In genomic region chr2:159070235-159070634, GRCh38 we compare ENCODE assay signal across 27 cellular contexts.
DNase-seq lines count a peak whose midpoint lies in the region; ATAC-seq, FAIRE-seq and TF ChIP-seq lines count a peak whose summit lies in the region.
"Had no signal": no experiment of that assay in that cellular context is flagged by ENCODE, and none has a peak within 500 bp of the region (broad histone marks: within the 10 kb centered on the region; RNA-seq: fewer than 3 reads in every experiment).

No MANE protein-coding gene starts in this region.

- no peak for ATAC-seq in HG03159 (IDR thresholded peaks at IDR 0.05; ENCODE audit: unreplicated experiment)
- ATAC-seq: activated naive CD8-positive, alpha-beta T cell treated with anti-CD3 and anti-CD28 coated beads, Interleukin-2, amount 50 U/mL, for 24 hours; activated T-cell treated with anti-CD3 and anti-CD28 coated beads, Interleukin-2, amount 50 U/mL, for 4 hours; stimulated activated memory B cell treated with anti-CD40 and anti-IgM and Interleukin-4, amounts not matched to agents 10 μg/mL and 1 μg/mL and 100 μg/mL, for 72 hours had no signal

- H3K4me1 ChIP-seq in Caco-2, result peaks cover 20% of the 10 kb centered on the region
- H3K4me1 ChIP-seq in endothelial cell of umbilical vein (ENCODE audit: control insufficient read depth, extremely low read depth, insufficient read depth, low read length), result peaks cover 54% of the 10 kb centered on the region
- H3K4me1 ChIP-seq: BLaER1 treated with 17β-estradiol and CSF1 and Interleukin-3, amounts not matched to agents 10 nM and 100 nM had no signal

- DNase-seq in Caco-2 (no peak), HFFc6 (no peak), endothelial cell of umbilical vein (ENCODE audit: low read depth, low spot score) (no peak), nephron progenitor cell (no peak), CD1c-positive myeloid dendritic cell (ENCODE audit: extremely low spot score) (no peak)
- no peak for DNase-seq in activated CD4-positive, alpha-beta T cell treated with anti-CD3 and anti-CD28 coated beads, Interleukin-2, amount 10 ng/mL, durations not matched to agents 7 days and 5 days
- DNase-seq in stimulated activated CD4-positive, alpha-beta T cell treated with anti-CD3 and anti-CD28 coated beads, Interleukin-4, amount 100 ng/mL, for 24 hours, result no peak
- DNase-seq: activated CD4-positive, CD25-positive, alpha-beta regulatory T cell; activated gamma-delta T cell treated with Interleukin-2 at 50 U/mL for 16 hours; activated naive CD8-positive, alpha-beta T cell treated with anti-CD3 and anti-CD28 coated beads, Interleukin-2, amount 50 U/mL, for 24 hours; activated T-cell treated with anti-CD3 and anti-CD28 coated beads, Interleukin-2, amount 50 U/mL, for 4 hours; cerebellar nuclear complex; hypothalamus; NCI-H187; NCI-H2171 treated with DMSO at 0.1 percent for 48 hours; NCI-H510A treated with DMSO at 0.1 percent for 48 hours; posterior cingulate gyrus; stimulated activated CD4-positive, alpha-beta T cell treated with anti-CD3 and anti-CD28 coated beads, Interleukin-15, amount 100 ng/mL, for 24 hours; substantia nigra; T-helper 1 cell; upper lobe of right lung had no signal

- no peak overlapping the region for H3K9ac ChIP-seq in endothelial cell of umbilical vein (replicated peaks; ENCODE audit: extremely low read depth, insufficient read depth, low read length)
- H3K9ac ChIP-seq: BLaER1 treated with 17β-estradiol and CSF1 and Interleukin-3, amounts not matched to agents 10 nM and 100 nM; neural progenitor cell had no signal

- H3K27me3 Mint-ChIP-seq in Caco-2 (ENCODE audit: insufficient read depth, unreplicated experiment) (no peaks in the 10 kb centered on the region), HFFc6 (ENCODE audit: insufficient read depth) (no peaks in the 10 kb centered on the region), nephron progenitor cell (ENCODE audit: low read depth, poor library complexity) (no peaks in the 10 kb centered on the region)
- H3K27me3 Mint-ChIP-seq in activated CD4-positive, alpha-beta T cell treated with anti-CD3 and anti-CD28 coated beads, Interleukin-2, amount 10 ng/mL, durations not matched to agents 7 days and 5 days, result no peaks in the 10 kb centered on the region
- H3K27me3 Mint-ChIP-seq: activated naive CD8-positive, alpha-beta T cell treated with anti-CD3 and anti-CD28 coated beads, Interleukin-2, amount 50 U/mL, for 24 hours; memory B cell; stimulated activated memory B cell treated with anti-CD40 and anti-IgM and Interleukin-4, amounts not matched to agents 10 μg/mL and 1 μg/mL and 100 μg/mL, for 72 hours had no signal

- no peak for FAIRE-seq in endothelial cell of umbilical vein (lab: Jason Lieb, UNC)
- FAIRE-seq: endometrium had no signal

- intact Hi-C loops in Caco-2 (cut with micrococcal nuclease; ENCODE audit: unreplicated experiment), result no loop called here
- intact Hi-C loops in endothelial cell of umbilical vein (cut with micrococcal nuclease), result no loop called here

- dilution Hi-C loops in endothelial cell of umbilical vein (cut with MboI; ENCODE audit: extremely low pct_ligation_motif_present, low sequenced_read_pairs), result no loop called here

- BruUV-seq in Caco-2 (replicated peaks; lab: Mats Ljungman, UMichigan), result no TSS peak
- BruUV-seq in endothelial cell of umbilical vein (replicated peaks; lab: Mats Ljungman, UMichigan), result no TSS peak

- no peak for TF ChIP-seq POLR2A in endothelial cell of umbilical vein (IDR thresholded peaks at IDR 0.05; ENCODE audit: low read depth, low read length)

- H4K20me1 ChIP-seq in endothelial cell of umbilical vein (replicated peaks; ENCODE audit: control insufficient read depth, extremely low read depth, insufficient read depth, low read length), result no peaks in the 10 kb centered on the region
- H4K20me1 ChIP-seq: BLaER1 treated with 17β-estradiol and CSF1 and Interleukin-3, amounts not matched to agents 10 nM and 100 nM had no signal

- no peaks in the 10 kb centered on the region for H3K36me3 ChIP-seq in Caco-2 (ENCODE audit: control insufficient read depth, insufficient read depth, low read length)
- peaks cover 0 to 8% of the 10 kb centered on the region in 2 experiments for H3K36me3 ChIP-seq in endothelial cell of umbilical vein (ENCODE audit: control insufficient read depth in 2 of 2, extremely low read depth in 1 of 2, insufficient read depth in 2 of 2, low read length in 2 of 2)
- H3K36me3 ChIP-seq: BLaER1 treated with 17β-estradiol and CSF1 and Interleukin-3, amounts not matched to agents 10 nM and 100 nM; neural progenitor cell had no signal

- H3K27me3 ChIP-seq in Caco-2 (replicated peaks; ENCODE audit: control insufficient read depth, insufficient read depth, low read length), result no peaks in the 10 kb centered on the region
- no peaks in the 10 kb centered on the region for H3K27me3 ChIP-seq in endothelial cell of umbilical vein (ENCODE audit: control insufficient read depth in 2 of 2, insufficient read depth in 2 of 2, low read length in 2 of 2)
- H3K27me3 ChIP-seq: BLaER1 treated with 17β-estradiol and CSF1 and Interleukin-3, amounts not matched to agents 10 nM and 100 nM; upper lobe of right lung had no signal

- peaks cover 23% of the 10 kb centered on the region for H3K36me3 Mint-ChIP-seq in Caco-2 (ENCODE audit: insufficient read depth, unreplicated experiment)
- H3K36me3 Mint-ChIP-seq in HFFc6 (ENCODE audit: low read depth), result peaks cover 18% of the 10 kb centered on the region
- peaks cover 75% of the 10 kb centered on the region for H3K36me3 Mint-ChIP-seq in nephron progenitor cell (ENCODE audit: low read depth)
- H3K36me3 Mint-ChIP-seq in activated CD4-positive, alpha-beta T cell treated with anti-CD3 and anti-CD28 coated beads, Interleukin-2, amount 10 ng/mL, durations not matched to agents 7 days and 5 days (ENCODE audit: low read depth), result no peaks in the 10 kb centered on the region
- H3K36me3 Mint-ChIP-seq: memory B cell; stimulated activated memory B cell treated with anti-CD40 and anti-IgM and Interleukin-4, amounts not matched to agents 10 μg/mL and 1 μg/mL and 100 μg/mL, for 72 hours had no signal

- no peak overlapping the region for H3K4me2 ChIP-seq in endothelial cell of umbilical vein (ENCODE audit: insufficient read depth, low read length)
- H3K4me2 ChIP-seq: BLaER1 treated with 17β-estradiol and CSF1 and Interleukin-3, amounts not matched to agents 10 nM and 100 nM; neural progenitor cell had no signal

- H3K4me1 Mint-ChIP-seq in Caco-2 (ENCODE audit: low read depth, unreplicated experiment), result peaks cover 10% of the 10 kb centered on the region
- H3K4me1 Mint-ChIP-seq in HFFc6 (ENCODE audit: low read depth), result peaks cover 79% of the 10 kb centered on the region
- H3K4me1 Mint-ChIP-seq in nephron progenitor cell, result peaks cover 62% of the 10 kb centered on the region
- H3K4me1 Mint-ChIP-seq in activated CD4-positive, alpha-beta T cell treated with anti-CD3 and anti-CD28 coated beads, Interleukin-2, amount 10 ng/mL, durations not matched to agents 7 days and 5 days, result no peaks in the 10 kb centered on the region
- H3K4me1 Mint-ChIP-seq: activated naive CD8-positive, alpha-beta T cell treated with anti-CD3 and anti-CD28 coated beads, Interleukin-2, amount 50 U/mL, for 24 hours; memory B cell had no signal

- CTCF ChIA-PET in Caco-2 (lab: Charles Lee) (interaction anchor here (0.6 kb wide), 1 partner anchor 878 kb away, joined by 3 read pairs; no protein-coding TSS in a partner anchor), endothelial cell of umbilical vein (lab: Charles Lee) (interaction anchor here (1.0 to 2.6 kb wide), 6 partner anchors 12 to 48 kb away, joined by 3 to 9 read pairs (median 4); no protein-coding TSS in a partner anchor)
- CTCF ChIA-PET in activated CD4-positive, alpha-beta T cell treated with anti-CD3 and anti-CD28 coated beads, Interleukin-2, amount 10 ng/mL, durations not matched to agents 7 days and 5 days (lab: Charles Lee), result interaction anchor here (0.6 kb wide), 1 partner anchor 14 kb away, joined by 3 read pairs; no protein-coding TSS in a partner anchor

- H3K27ac Mint-ChIP-seq in Caco-2 (ENCODE audit: unreplicated experiment) (peak overlapping the region; percentile 47), HFFc6 (peak overlapping the region; percentile 96), nephron progenitor cell (peak overlapping the region; percentile 18)
- no peak overlapping the region for H3K27ac Mint-ChIP-seq in activated CD4-positive, alpha-beta T cell treated with anti-CD3 and anti-CD28 coated beads, Interleukin-2, amount 10 ng/mL, durations not matched to agents 7 days and 5 days
- H3K27ac Mint-ChIP-seq: activated naive CD8-positive, alpha-beta T cell treated with anti-CD3 and anti-CD28 coated beads, Interleukin-2, amount 50 U/mL, for 24 hours; memory B cell; neural progenitor cell; stimulated activated memory B cell treated with anti-CD40 and anti-IgM and Interleukin-4, amounts not matched to agents 10 μg/mL and 1 μg/mL and 100 μg/mL, for 72 hours had no signal

- H3K79me2 ChIP-seq in endothelial cell of umbilical vein (ENCODE audit: control insufficient read depth, insufficient read depth, low read length), result peaks cover 30% of the 10 kb centered on the region

- TF ChIP-seq CTCF in Caco-2 (IDR thresholded peaks at IDR 0.05; ENCODE audit: insufficient read depth in 1 of 2, low read depth in 1 of 2, low read length in 1 of 2, severe bottlenecking in 1 of 2, unreplicated experiment in 1 of 2) (no peak), HFFc6 (IDR thresholded peaks at IDR 0.05) (no peak), endothelial cell of umbilical vein (IDR thresholded peaks at IDR 0.05; ENCODE audit: extremely low read depth in 1 of 2, insufficient read depth in 1 of 2, low read depth in 1 of 2, low read length in 2 of 2) (no peak), nephron progenitor cell (IDR thresholded peaks at IDR 0.05) (no peak)

- no peaks in the 10 kb centered on the region for H3K9me3 Mint-ChIP-seq in Caco-2 (ENCODE audit: unreplicated experiment)
- H3K9me3 Mint-ChIP-seq in HFFc6, result no peaks in the 10 kb centered on the region
- no peaks in the 10 kb centered on the region for H3K9me3 Mint-ChIP-seq in nephron progenitor cell
- H3K9me3 Mint-ChIP-seq in activated CD4-positive, alpha-beta T cell treated with anti-CD3 and anti-CD28 coated beads, Interleukin-2, amount 10 ng/mL, durations not matched to agents 7 days and 5 days, result no peaks in the 10 kb centered on the region
- H3K9me3 Mint-ChIP-seq: activated naive CD8-positive, alpha-beta T cell treated with anti-CD3 and anti-CD28 coated beads, Interleukin-2, amount 50 U/mL, for 24 hours; activated T-cell treated with anti-CD3 and anti-CD28 coated beads, Interleukin-2, amount 50 U/mL, for 4 hours; memory B cell; neural progenitor cell; stimulated activated memory B cell treated with anti-CD40 and anti-IgM and Interleukin-4, amounts not matched to agents 10 μg/mL and 1 μg/mL and 100 μg/mL, for 72 hours had no signal

- peak overlapping the region; percentile 82 for H3K27ac ChIP-seq in endothelial cell of umbilical vein (ENCODE audit: insufficient read depth, low read depth, low read length)
- H3K27ac ChIP-seq: BLaER1 treated with 17β-estradiol and CSF1 and Interleukin-3, amounts not matched to agents 10 nM and 100 nM; neural progenitor cell; upper lobe of right lung had no signal

- H3K9me1 ChIP-seq in endothelial cell of umbilical vein (replicated peaks; ENCODE audit: control insufficient read depth, extremely low read depth, insufficient read depth, low read length), result no peaks in the 10 kb centered on the region

- H2AFZ ChIP-seq in endothelial cell of umbilical vein (ENCODE audit: low read depth, low read length), result no peak overlapping the region
- H2AFZ ChIP-seq: neural progenitor cell had no signal

- POLR2A ChIA-PET in Caco-2 (lab: Charles Lee), result interaction anchor here (0.7 kb wide), 1 partner anchor 114 kb away, joined by 4 read pairs; no protein-coding TSS in a partner anchor
- POLR2A ChIA-PET in endothelial cell of umbilical vein (lab: Charles Lee), result interaction anchor here (0.7 kb wide), 1 partner anchor 41 kb away, joined by 3 read pairs; no protein-coding TSS in a partner anchor
- POLR2A ChIA-PET in activated CD4-positive, alpha-beta T cell treated with anti-CD3 and anti-CD28 coated beads, Interleukin-2, amount 10 ng/mL, durations not matched to agents 7 days and 5 days (lab: Charles Lee), result interaction anchor here (0.7 kb wide), 1 partner anchor 262 kb away, joined by 3 read pairs; no protein-coding TSS in a partner anchor

- H3K9me3 ChIP-seq in Caco-2 (no peaks in the 10 kb centered on the region), endothelial cell of umbilical vein (replicated peaks; ENCODE audit: control insufficient read depth, insufficient read depth, low read length) (no peaks in the 10 kb centered on the region)
- H3K9me3 ChIP-seq: BLaER1 treated with 17β-estradiol and CSF1 and Interleukin-3, amounts not matched to agents 10 nM and 100 nM; upper lobe of right lung had no signal

- H3K4me3 Mint-ChIP-seq in Caco-2 (ENCODE audit: unreplicated experiment) (no peak overlapping the region), HFFc6 (no peak overlapping the region), nephron progenitor cell (no peak overlapping the region)
- no peak overlapping the region for H3K4me3 Mint-ChIP-seq in activated CD4-positive, alpha-beta T cell treated with anti-CD3 and anti-CD28 coated beads, Interleukin-2, amount 10 ng/mL, durations not matched to agents 7 days and 5 days
- H3K4me3 Mint-ChIP-seq: activated naive CD8-positive, alpha-beta T cell treated with anti-CD3 and anti-CD28 coated beads, Interleukin-2, amount 50 U/mL, for 24 hours; activated T-cell treated with anti-CD3 and anti-CD28 coated beads, Interleukin-2, amount 50 U/mL, for 4 hours; memory B cell; neural progenitor cell; stimulated activated memory B cell treated with anti-CD40 and anti-IgM and Interleukin-4, amounts not matched to agents 10 μg/mL and 1 μg/mL and 100 μg/mL, for 72 hours had no signal

- H3K4me3 ChIP-seq in Caco-2 (ENCODE audit: low read depth, low read length) (no peak overlapping the region), endothelial cell of umbilical vein (replicated peaks in 1 of 3; ENCODE audit: insufficient read depth in 1 of 3, low read depth in 1 of 3, low read length in 3 of 3) (no peak overlapping the region)
- H3K4me3 ChIP-seq: BLaER1 treated with 17β-estradiol and CSF1 and Interleukin-3, amounts not matched to agents 10 nM and 100 nM; neural progenitor cell; upper lobe of right lung had no signal
